8 cellular contexts compared by ENCODE assay signal in genomic region chr2:132415256-132416079, GRCh38. TPM values are rescaled to one million over a fixed set of nuclear protein-coding genes. Genes with fewer than 3 reads are reported as not detected.
DNase-seq lines count a peak whose midpoint lies in the region; ATAC-seq and TF ChIP-seq lines count a peak whose summit lies in the region.

No MANE protein-coding gene starts in this region.

- H3K9me2 ChIP-seq in neural cell (ENCODE audit: insufficient read depth, low read length) = no peaks in the 10 kb centered on the region

- H3K27me3 Mint-ChIP-seq in CD8-positive, alpha-beta memory T cell = peaks cover 7 to 10% of the 10 kb centered on the region in 2 donors

- H4K20me1 ChIP-seq in neural cell (ENCODE audit: insufficient read depth) = no peaks in the 10 kb centered on the region

- H3K36me3 ChIP-seq in BJ (ENCODE audit: control insufficient read depth, insufficient read depth, low read length) (no peaks in the 10 kb centered on the region), duodenal mucosa (ENCODE audit: control insufficient read depth in 1 of 2, insufficient read depth in 2 of 2, low read length in 2 of 2) (no peaks in the 10 kb centered on the region), neural cell (ENCODE audit: insufficient read depth, low read length) (no peaks in the 10 kb centered on the region)
- H3K36me3 ChIP-seq in CD8-positive, alpha-beta memory T cell (ENCODE audit: insufficient read depth, low read length) = no peaks in the 10 kb centered on the region

- no peaks in the 10 kb centered on the region for H3F3A ChIP-seq in neural cell (ENCODE audit: insufficient read depth, low read length, poor library complexity, severe bottlenecking)

- peak overlapping the region; percentile 92 for H3K27ac ChIP-seq in duodenal mucosa (ENCODE audit: low read depth, low read length)
- H3K27ac ChIP-seq in neural cell (ENCODE audit: low read length) = no peak overlapping the region
- no peak overlapping the region for H3K27ac ChIP-seq in CD8-positive, alpha-beta memory T cell (ENCODE audit: low read depth, low read length)

- H2AFZ ChIP-seq in neural cell (ENCODE audit: low read depth, low read length) = no peak overlapping the region

- peaks cover 0 to 8% (median 2%) of the 10 kb centered on the region in 5 donors for H3K9me3 Mint-ChIP-seq in CD8-positive, alpha-beta memory T cell

- ATAC-seq in GM19351 (IDR thresholded peaks at IDR 0.05; ENCODE audit: unreplicated experiment) = no peak

- TF ChIP-seq CTCF in BJ (IDR thresholded peaks at IDR 0.05; ENCODE audit: insufficient read depth, low read depth, low read length) (0 out of 2 replicates have a peak, but pooled peaks have one; percentile 4), neural cell (IDR thresholded peaks at IDR 0.05; ENCODE audit: poor library complexity, severe bottlenecking) (no peak)

- no peak overlapping the region for H3K4me2 ChIP-seq in neural cell (ENCODE audit: low read length)

- POLR2A ChIA-PET in BJ (lab: Charles Lee) = interaction anchor here (0.6 kb wide), 1 partner anchor 1007 kb away, joined by 3 read pairs; no protein-coding TSS in a partner anchor
- POLR2A ChIA-PET in CD8-positive, alpha-beta memory T cell (lab: Charles Lee) = no interaction called here

- DNase-seq in BJ (ENCODE audit: low read depth) (no peak), NCI-H146 treated with DMSO at 0.1 percent for 48 hours (lab: John Stamatoyannopoulos, UW; ENCODE audit: unreplicated experiment) (peak; percentile 7), activated gamma-delta T cell (lab: John Stamatoyannopoulos, UW) (no peak), hippocampal formation (lab: John Stamatoyannopoulos, UW) (no peak)
- DNase-seq in CD8-positive, alpha-beta memory T cell = no peak

- CTCF ChIA-PET in BJ (lab: Yijun Ruan, JAX) = interaction anchor here (0.8 to 1.5 kb wide), 5 partner anchors 9 to 67 kb away, joined by 3 to 6 read pairs (median 4); no protein-coding TSS in a partner anchor
- CTCF ChIA-PET in CD8-positive, alpha-beta memory T cell (lab: Charles Lee) = no interaction called here

- no peaks in the 10 kb centered on the region for H3K27me3 ChIP-seq in BJ (ENCODE audit: control insufficient read depth, insufficient read depth, low read length)
- H3K27me3 ChIP-seq in duodenal mucosa (ENCODE audit: control insufficient read depth in 1 of 2, insufficient read depth in 2 of 2, low read length in 2 of 2) = no peaks in the 10 kb centered on the region
- peaks cover 7% of the 10 kb centered on the region for H3K27me3 ChIP-seq in neural cell (ENCODE audit: insufficient read depth, low read depth, low read length)
- H3K27me3 ChIP-seq in CD8-positive, alpha-beta memory T cell (ENCODE audit: insufficient read depth, low read length, poor library complexity, severe bottlenecking) = no peaks in the 10 kb centered on the region

- H3K4me3 ChIP-seq in BJ (ENCODE audit: low read depth, low read length) (peak overlapping the region; percentile 55), duodenal mucosa (ENCODE audit: low read depth in 1 of 2, low read length in 2 of 2) (peak overlapping the region; percentile 67), neural cell (ENCODE audit: low read length) (peak overlapping the region; percentile 61)
- no peak overlapping the region for H3K4me3 ChIP-seq in CD8-positive, alpha-beta memory T cell (ENCODE audit: low read length)

- H3K4me1 Mint-ChIP-seq in CD8-positive, alpha-beta memory T cell = no peaks in the 10 kb centered on the region

- H3K9ac ChIP-seq in duodenal mucosa (ENCODE audit: low read depth in 1 of 2, low read length in 2 of 2) (peak overlapping the region; percentile 55 to 79), neural cell (ENCODE audit: low read length) (peak overlapping the region; percentile 39)

- TF ChIP-seq RAD21 in neural cell (conservative IDR thresholded peaks at IDR 0.05) = no peak

- H3K79me2 ChIP-seq in neural cell (replicated peaks; ENCODE audit: insufficient read depth, low read length) = no peaks in the 10 kb centered on the region

- H3K36me3 Mint-ChIP-seq in CD8-positive, alpha-beta memory T cell = no peaks in the 10 kb centered on the region

- H3K9me3 ChIP-seq in duodenal mucosa (ENCODE audit: control insufficient read depth in 1 of 2, low read length in 2 of 2) (no peaks in the 10 kb centered on the region), neural cell (ENCODE audit: low read length) (no peaks in the 10 kb centered on the region)
- H3K9me3 ChIP-seq in CD8-positive, alpha-beta memory T cell (ENCODE audit: low read length) = no peaks in the 10 kb centered on the region

- H3K4me1 ChIP-seq in duodenal mucosa (ENCODE audit: control insufficient read depth in 1 of 2, insufficient read depth in 2 of 2, low read length in 2 of 2) = peaks cover 27 to 44% of the 10 kb centered on the region in 2 donors
- H3K4me1 ChIP-seq in CD8-positive, alpha-beta memory T cell (ENCODE audit: insufficient read depth, low read length) = no peaks in the 10 kb centered on the region

- TF ChIP-seq EP300 in neural cell (conservative IDR thresholded peaks at IDR 0.05; ENCODE audit: poor library complexity, severe bottlenecking) = no peak

- no peak overlapping the region for H3K4me3 Mint-ChIP-seq in CD8-positive, alpha-beta memory T cell

- H3K27ac Mint-ChIP-seq in CD8-positive, alpha-beta memory T cell = no peak overlapping the region

TF ChIP-seq in neural cell, 6 proteins besides CTCF, POLR2A, EP300 and RAD21:
- TF ChIP-seq TAF1 (IDR thresholded peaks at IDR 0.05; ENCODE audit: low read depth) (no peak), SMC3 (conservative IDR thresholded peaks at IDR 0.05; ENCODE audit: poor library complexity) (no peak), EZH2 (IDR thresholded peaks at IDR 0.05; ENCODE audit: borderline replicate concordance, insufficient read depth, low read length, poor library complexity, severe bottlenecking) (no peak), REST (IDR thresholded peaks at IDR 0.05; ENCODE audit: borderline replicate concordance) (no peak), MXI1 (conservative IDR thresholded peaks at IDR 0.05; ENCODE audit: poor library complexity, severe bottlenecking) (no peak), POLR2AphosphoS5 (IDR thresholded peaks at IDR 0.05) (no peak)

RNA-seq across cellular contexts. Expression of gene GPR39, which starts 1.1 kb away (rescaled TPM):
- polyA plus RNA-seq in BJ (2011; rRNA removed) (1.9 and 2.3 TPM in 2 replicates), neural cell (0.90 and 1.1 TPM in 2 replicates)
- polyA minus RNA-seq in BJ (2011; rRNA and poly(A)+ RNA removed) = 9.3 and 10.3 TPM in 2 replicates
- 0.93 and 1.2 TPM in 2 replicates for polyA minus RNA-seq in neural cell
- total RNA-seq in CD8-positive, alpha-beta memory T cell = not detected
- polyA plus RNA-seq in CD8-positive, alpha-beta memory T cell = not detected
